28 cellular contexts compared by ENCODE assay signal in genomic region chr7:69605070-69605469, GRCh38.
"Had no signal": no experiment of that assay in that cellular context is flagged by ENCODE, and none has a peak within 500 bp of the region (broad histone marks: within the 10 kb centered on the region; RNA-seq: fewer than 3 reads in every experiment).

No MANE protein-coding gene starts in this region.

- H3K9me3 ChIP-seq: pancreas, prostate gland, sigmoid colon, stomach, tibial artery, upper lobe of right lung had no signal

- H3K4me3 Mint-ChIP-seq: activated CD8-positive, alpha-beta memory T cell treated with anti-CD3 and anti-CD28 coated beads, Interleukin-2, amount 10 ng/mL, durations not matched to agents 7 days and 5 days; activated CD8-positive, alpha-beta T cell treated with anti-CD3 and anti-CD28 coated beads, Interleukin-2, amount 10 ng/mL, durations not matched to agents 7 days and 5 days; central memory CD8-positive, alpha-beta T cell; dendritic cell treated with granulocyte-macrophage colony-stimulating factor and Interleukin-4, amounts not matched to agents 40 ng/mL and 50 ng/mL, for 4 days; endodermal cell; mesothelial cell of epicardium; naive B cell; nephron progenitor cell; stimulated activated naive B cell treated with anti-CD40 and anti-IgM and Interleukin-4, amounts not matched to agents 10 μg/mL and 1 μg/mL and 100 μg/mL, for 72 hours had no signal

- H3K4me1 Mint-ChIP-seq: activated CD8-positive, alpha-beta memory T cell treated with anti-CD3 and anti-CD28 coated beads, Interleukin-2, amount 10 ng/mL, durations not matched to agents 7 days and 5 days; nephron progenitor cell had no signal

- H3K36me3 ChIP-seq: pancreas, prostate gland, sigmoid colon, stomach, tibial artery, upper lobe of right lung had no signal

- ATAC-seq: activated CD8-positive, alpha-beta memory T cell treated with anti-CD3 and anti-CD28 coated beads, Interleukin-2, amount 10 ng/mL, durations not matched to agents 7 days and 5 days; activated CD8-positive, alpha-beta T cell treated with anti-CD3 and anti-CD28 coated beads, Interleukin-2, amount 10 ng/mL, durations not matched to agents 7 days and 5 days; activated naive CD4-positive, alpha-beta T cell treated with anti-CD3 and anti-CD28 coated beads, Interleukin-2, amount 50 U/mL, for 72 hours; esophagus mucosa; left colon; pancreas; stimulated activated naive B cell treated with anti-CD40 and anti-IgM and Interleukin-4, amounts not matched to agents 10 μg/mL and 1 μg/mL and 100 μg/mL, for 72 hours; upper lobe of right lung had no signal

- H3K27me3 ChIP-seq: pancreas, sigmoid colon, upper lobe of right lung had no signal

- H3K4me3 ChIP-seq: pancreas, prostate gland, sigmoid colon, stomach, tibial artery, upper lobe of right lung had no signal

- H3K4me1 ChIP-seq: pancreas, prostate gland had no signal

- H3K9me3 Mint-ChIP-seq: activated naive CD4-positive, alpha-beta T cell treated with anti-CD3 and anti-CD28 coated beads, Interleukin-2, amount 50 U/mL, for 72 hours; activated T-helper 2 cell treated with anti-CD3 and anti-CD28 coated beads, Interferon-gamma antibody, Interleukin-2, Interleukin-4, amounts not matched to agents 10 μg/mL and 5 μg/mL and 100 μg/mL, durations not matched to agents 14 hours and 24 hours and 36 hours; central memory CD8-positive, alpha-beta T cell; dendritic cell treated with granulocyte-macrophage colony-stimulating factor and Interleukin-4, amounts not matched to agents 40 ng/mL and 50 ng/mL, for 4 days; endodermal cell; mesothelial cell of epicardium; naive B cell; nephron progenitor cell; stimulated activated naive B cell treated with anti-CD40 and anti-IgM and Interleukin-4, amounts not matched to agents 10 μg/mL and 1 μg/mL and 100 μg/mL, for 72 hours had no signal

- H3K27me3 Mint-ChIP-seq: dendritic cell treated with granulocyte-macrophage colony-stimulating factor and Interleukin-4, amounts not matched to agents 40 ng/mL and 50 ng/mL, for 4 days had no signal

- H3K27ac ChIP-seq: pancreas, prostate gland, sigmoid colon, stomach, tibial artery, upper lobe of right lung had no signal

- H3K27ac Mint-ChIP-seq: activated CD8-positive, alpha-beta memory T cell treated with anti-CD3 and anti-CD28 coated beads, Interleukin-2, amount 10 ng/mL, durations not matched to agents 7 days and 5 days; activated CD8-positive, alpha-beta T cell treated with anti-CD3 and anti-CD28 coated beads, Interleukin-2, amount 10 ng/mL, durations not matched to agents 7 days and 5 days; activated naive CD4-positive, alpha-beta T cell treated with anti-CD3 and anti-CD28 coated beads, Interleukin-2, amount 50 U/mL, for 72 hours; activated T-helper 2 cell treated with anti-CD3 and anti-CD28 coated beads, Interferon-gamma antibody, Interleukin-2, Interleukin-4, amounts not matched to agents 10 μg/mL and 5 μg/mL and 100 μg/mL, durations not matched to agents 14 hours and 24 hours and 36 hours; dendritic cell treated with granulocyte-macrophage colony-stimulating factor and Interleukin-4, amounts not matched to agents 40 ng/mL and 50 ng/mL, for 4 days; endodermal cell; mesothelial cell of epicardium; naive B cell; nephron progenitor cell; stimulated activated naive B cell treated with anti-CD40 and anti-IgM and Interleukin-4, amounts not matched to agents 10 μg/mL and 1 μg/mL and 100 μg/mL, for 72 hours had no signal

- DNase-seq: activated CD8-positive, alpha-beta memory T cell treated with anti-CD3 and anti-CD28 coated beads, Interleukin-2, amount 10 ng/mL, durations not matched to agents 7 days and 5 days; activated CD8-positive, alpha-beta T cell treated with anti-CD3 and anti-CD28 coated beads, Interleukin-2, amount 10 ng/mL, durations not matched to agents 7 days and 5 days; activated T-cell treated with anti-CD3 and anti-CD28 coated beads, Interleukin-2, amount 50 U/mL, for 48 hours; endodermal cell; foreskin fibroblast; hippocampal formation; left colon; naive B cell; nephron progenitor cell; pancreas; sigmoid colon; small intestine; stimulated activated CD4-positive, alpha-beta T cell treated with anti-CD3 and anti-CD28 coated beads, Interleukin-1b, Interleukin-23, amount 100 ng/mL, for 48 hours; stimulated activated CD4-positive, alpha-beta T cell treated with anti-CD3 and anti-CD28 coated beads, Interleukin-4, amount 100 ng/mL, for 4 hours; stimulated activated CD8-positive, alpha-beta memory T cell treated with anti-CD3 and anti-CD28 coated beads, Interleukin-4, amount 100 ng/mL, for 48 hours; stimulated activated naive B cell treated with anti-CD40 and anti-IgM and Interleukin-4, amounts not matched to agents 10 μg/mL and 1 μg/mL and 100 μg/mL, for 72 hours; stomach; tibial artery; upper lobe of right lung had no signal

- H3K36me3 Mint-ChIP-seq: activated CD8-positive, alpha-beta memory T cell treated with anti-CD3 and anti-CD28 coated beads, Interleukin-2, amount 10 ng/mL, durations not matched to agents 7 days and 5 days; activated naive CD4-positive, alpha-beta T cell treated with anti-CD3 and anti-CD28 coated beads, Interleukin-2, amount 50 U/mL, for 72 hours; mesothelial cell of epicardium; stimulated activated naive B cell treated with anti-CD40 and anti-IgM and Interleukin-4, amounts not matched to agents 10 μg/mL and 1 μg/mL and 100 μg/mL, for 72 hours had no signal

- FAIRE-seq: bronchial epithelial cell, keratinocyte, pancreas, small intestine had no signal
